In the genomic region with DNA sequence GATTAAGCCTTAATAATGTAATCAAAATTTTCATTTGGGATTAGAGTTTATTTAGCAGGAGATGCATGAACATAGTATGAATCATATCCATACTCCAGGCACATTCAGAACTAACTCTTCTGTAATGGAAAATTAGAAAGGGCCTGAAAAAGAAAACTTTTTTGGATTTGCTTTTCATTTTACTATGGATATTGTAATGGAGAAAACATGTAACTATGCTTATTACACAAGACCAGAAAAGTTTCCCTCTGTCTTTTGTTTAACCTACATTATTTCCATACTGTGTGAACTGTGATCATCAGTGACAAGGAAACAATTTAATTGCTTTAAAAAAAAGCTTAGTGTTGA, we compare ENCODE assay signal across 15 cellular contexts. TPM values are rescaled to one million over a fixed set of nuclear protein-coding genes. Genes with fewer than 3 reads are reported as not detected.
A peak's percentile ranks its signal among the peaks of the same experiment; 100 is the strongest.
DNase-seq lines count a peak whose midpoint lies in the region; ATAC-seq and TF ChIP-seq lines count a peak whose summit lies in the region.
"Had no signal": no experiment of that assay in that cellular context is flagged by ENCODE, and none has a peak within 500 bp of the region (broad histone marks: within the 10 kb centered on the region; RNA-seq: fewer than 3 reads in every experiment).

No MANE protein-coding gene starts in this region.

- no peaks in the 10 kb centered on the region for H3K27me3 ChIP-seq in CD4-positive, alpha-beta T cell (ENCODE audit: control insufficient read depth, insufficient read depth, low read length)
- H3K27me3 ChIP-seq in KMS-11 (ENCODE audit: insufficient read depth, low read depth), result no peaks in the 10 kb centered on the region
- H3K27me3 ChIP-seq: upper lobe of left lung had no signal

- TF ChIP-seq CTCF in CD4-positive, alpha-beta T cell (IDR thresholded peaks at IDR 0.05), result no peak
- no peak for TF ChIP-seq CTCF in KMS-11 (conservative IDR thresholded peaks at IDR 0.05; ENCODE audit: low read depth, low read length)
- TF ChIP-seq CTCF in coronary artery (IDR thresholded peaks at IDR 0.05), result no peak
- no peak for TF ChIP-seq CTCF in natural killer cell (IDR thresholded peaks at IDR 0.05)

- H3K9me3 Mint-ChIP-seq in CD4-positive, alpha-beta T cell, result no peaks in the 10 kb centered on the region
- no peaks in the 10 kb centered on the region for H3K9me3 Mint-ChIP-seq in natural killer cell

- H3K4me3 Mint-ChIP-seq in CD4-positive, alpha-beta T cell, result no peak overlapping the region
- H3K4me3 Mint-ChIP-seq in natural killer cell, result peak overlapping the region; percentile 71

- intact Hi-C loops in CD4-positive, alpha-beta T cell (cut with DNase I, micrococcal nuclease), result loop anchor here (2.0 to 10.0 kb wide), 2 partner anchors 14 to 892 kb away; no protein-coding TSS in a partner anchor
- intact Hi-C loops in natural killer cell (cut with micrococcal nuclease), result loop anchor here (1.0 kb wide), 1 partner anchor 8 kb away; no protein-coding TSS in a partner anchor

- H3K79me2 ChIP-seq in KMS-11 (ENCODE audit: insufficient read depth, low read depth), result peaks cover 65% of the 10 kb centered on the region; the same call in 1 of the 2 replicates

- H3K36me3 ChIP-seq in KMS-11 (ENCODE audit: insufficient read depth), result no peaks in the 10 kb centered on the region

- no peak overlapping the region for H2AFZ ChIP-seq in KMS-11 (ENCODE audit: low read depth)

- H3K4me3 ChIP-seq in KMS-11 (IDR thresholded peaks at IDR 0.05; ENCODE audit: insufficient read depth, low read depth, low read length) (no peak overlapping the region), coronary artery (no peak overlapping the region)
- H3K4me3 ChIP-seq: psoas muscle, upper lobe of left lung had no signal

- no peak overlapping the region for H3K27ac ChIP-seq in CD4-positive, alpha-beta T cell (ENCODE audit: low read depth, low read length)
- H3K27ac ChIP-seq in KMS-11 (peak overlapping the region; percentile 7; the same call in 1 of the 2 replicates), coronary artery (peak overlapping the region; percentile 54 to 79)
- H3K27ac ChIP-seq: psoas muscle had no signal

- peaks cover 62% of the 10 kb centered on the region for H3K4me1 ChIP-seq in KMS-11 (ENCODE audit: low read depth, poor library complexity, severe bottlenecking)

- ATAC-seq in CD4-positive, alpha-beta T cell (ENCODE audit: poor library complexity), result no peak
- ATAC-seq in natural killer cell (no peak), HG03039 (IDR thresholded peaks at IDR 0.05; ENCODE audit: unreplicated experiment) (no peak)
- ATAC-seq: psoas muscle had no signal

- H3K4me1 Mint-ChIP-seq in CD4-positive, alpha-beta T cell (ENCODE audit: low read depth), result peaks cover 100% of the 10 kb centered on the region
- peaks cover 76 to 84% of the 10 kb centered on the region in 2 donors for H3K4me1 Mint-ChIP-seq in natural killer cell

- POLR2A ChIA-PET in CD4-positive, alpha-beta T cell (lab: Charles Lee), result interaction anchor here (0.6 to 8.3 kb wide), 5 partner anchors 13 to 52 kb away, joined by 4 to 117 read pairs (median 5); partner anchors contain the start of gene TES

- peaks cover 13% of the 10 kb centered on the region for H3K36me3 Mint-ChIP-seq in CD4-positive, alpha-beta T cell (ENCODE audit: low read depth)
- no peaks in the 10 kb centered on the region for H3K36me3 Mint-ChIP-seq in natural killer cell

- no peak overlapping the region for H3K9ac ChIP-seq in KMS-11

- no peak for DNase-seq in CD4-positive, alpha-beta T cell
- DNase-seq in coronary artery (ENCODE audit: low spot score) (no peak), natural killer cell (no peak), NCI-H82 treated with DMSO at 0.1 percent for 48 hours (lab: John Stamatoyannopoulos, UW; ENCODE audit: unreplicated experiment) (no peak), GF-D8 (lab: John Stamatoyannopoulos, UW) (no peak)
- no peak for DNase-seq in activated CD4-positive, CD25-positive, alpha-beta regulatory T cell (lab: John Stamatoyannopoulos, UW)
- DNase-seq: activated CD4-positive, alpha-beta T cell treated with anti-CD3 and anti-CD28 coated beads, Interleukin-2, amount 50 U/mL, for 48 hours; aorta; Calu3; NCI-H1048; NCI-H748 treated with DMSO at 0.1 percent for 48 hours; psoas muscle; upper lobe of left lung had no signal

- H4K20me1 ChIP-seq in KMS-11 (ENCODE audit: insufficient read depth), result no peaks in the 10 kb centered on the region

- H3K9me3 ChIP-seq in CD4-positive, alpha-beta T cell (ENCODE audit: control insufficient read depth, low read length), result no peaks in the 10 kb centered on the region
- H3K9me3 ChIP-seq: psoas muscle, upper lobe of left lung had no signal

- CTCF ChIA-PET in CD4-positive, alpha-beta T cell (lab: Charles Lee), result interaction anchor here (0.6 to 2.4 kb wide), 3 partner anchors 17 to 52 kb away, joined by 3 to 13 read pairs (median 3); no protein-coding TSS in a partner anchor

- H3K4me2 ChIP-seq in KMS-11, result peak overlapping the region; percentile 44; the same call in 1 of the 2 replicates

- H3K27ac Mint-ChIP-seq in CD4-positive, alpha-beta T cell, result peak overlapping the region; percentile 65
- peak overlapping the region; percentile 93 to 94 for H3K27ac Mint-ChIP-seq in natural killer cell

- no peaks in the 10 kb centered on the region for H3K27me3 Mint-ChIP-seq in CD4-positive, alpha-beta T cell
- H3K27me3 Mint-ChIP-seq in natural killer cell (ENCODE audit: low read depth in 2 of 2), result no peaks in the 10 kb centered on the region

RNA-seq across cellular contexts. Expression of gene TES, which starts 22.0 kb away (rescaled TPM):
- 100 to 1,000 TPM; 114 to 120 TPM for total RNA-seq in CD4-positive, alpha-beta T cell
- 100 to 1,000 TPM; 220 to 269 (median 227) TPM for total RNA-seq in natural killer cell
